ENCODE assay signal across 8 cellular contexts in genomic region chr1:165697881-165698842, GRCh38. TPM values are rescaled to one million over a fixed set of nuclear protein-coding genes. Genes with fewer than 3 reads are reported as not detected.
DNase-seq lines count a peak whose midpoint lies in the region; ATAC-seq and TF ChIP-seq lines count a peak whose summit lies in the region.

ALDH9A1 (minus strand) TSS chr1:165698562; CDS start chr1:165698558, 4 bp downstream.

- H3K36me3 ChIP-seq in CD8-positive, alpha-beta memory T cell (ENCODE audit: insufficient read depth, low read length): no peaks in the 10 kb centered on the region

- peak in 1 of 2 donors; percentile 28 for TF ChIP-seq POLR2A in lower leg skin (IDR thresholded peaks at IDR 0.05)

- H3K27ac ChIP-seq in CD8-positive, alpha-beta memory T cell (ENCODE audit: low read depth, low read length): peak within 1 kb of the TSS; percentile 77

- CTCF ChIA-PET in CD8-positive, alpha-beta memory T cell (lab: Charles Lee): interaction anchor here (0.8 to 1.6 kb wide), 9 partner anchors 14 to 216 kb away, joined by 3 to 7 read pairs (median 3); partner anchors contain the start of gene MGST3

- POLR2A ChIA-PET in CD8-positive, alpha-beta memory T cell (lab: Charles Lee): interaction anchor here (0.5 to 1.6 kb wide), 5 partner anchors 67 to 172 kb away, joined by 3 to 13 read pairs (median 5); partner anchors contain the start of genes MGST3, TMCO1 and UCK2

- H3K27me3 Mint-ChIP-seq in CD8-positive, alpha-beta memory T cell: peaks cover under 1 to 3% of the 10 kb centered on the region in 2 donors

- no peaks in the 10 kb centered on the region for H3K9me3 Mint-ChIP-seq in CD8-positive, alpha-beta memory T cell

- TF ChIP-seq CTCF in lower leg skin (IDR thresholded peaks at IDR 0.05): no peak

- H3K27ac Mint-ChIP-seq in CD8-positive, alpha-beta memory T cell: peak within 1 kb of the TSS; percentile 83 to 100 (median 98)

- 0 to 1% methylated on average over 54 to 59 of the region's 69 CpGs for WGBS in lower leg skin, 2 donors

- peak; percentile 94 for ATAC-seq in GM19455 (IDR thresholded peaks at IDR 0.05; ENCODE audit: unreplicated experiment)

- H3K4me1 ChIP-seq in CD8-positive, alpha-beta memory T cell (ENCODE audit: insufficient read depth, low read length): peaks cover 23% of the 10 kb centered on the region

- H3K4me3 Mint-ChIP-seq in CD8-positive, alpha-beta memory T cell: peak within 1 kb of the TSS; percentile 92 to 100 (median 96)

- H3K4me1 Mint-ChIP-seq in CD8-positive, alpha-beta memory T cell: peaks cover 31 to 46% (median 37%) of the 10 kb centered on the region in 3 donors

- peaks cover 0 to 23% (median 1%) of the 10 kb centered on the region in 3 donors for H3K36me3 Mint-ChIP-seq in CD8-positive, alpha-beta memory T cell

- no peaks in the 10 kb centered on the region for H3K27me3 ChIP-seq in CD8-positive, alpha-beta memory T cell (ENCODE audit: insufficient read depth, low read length, poor library complexity, severe bottlenecking)

- peak; percentile 82 to 88 (median 87) for DNase-seq in CD8-positive, alpha-beta memory T cell
- peak; percentile 92 for DNase-seq in HK-2 (ENCODE audit: unreplicated experiment)
- peak; percentile 97 for DNase-seq in NCI-H82 (lab: John Stamatoyannopoulos, UW)
- DNase-seq in activated CD4-positive, alpha-beta T cell treated with anti-CD3 and anti-CD28 coated beads, Interleukin-2, amount 50 U/mL, for 48 hours: peak; percentile 93 to 94
- peak; percentile 43 to 75 for DNase-seq in dermis microvascular lymphatic vessel endothelial cell (ENCODE audit: low read depth in 2 of 2)
- peak; percentile 80 to 97 for DNase-seq in lower leg skin (ENCODE audit: low spot score in 2 of 2)
- DNase-seq in stimulated activated CD4-positive, alpha-beta T cell treated with anti-CD3 and anti-CD28 coated beads, Interleukin-4, amount 100 ng/mL, for 48 hours (ENCODE audit: low read depth in 2 of 2): peak; percentile 83 to 90

- intact Hi-C loops in lower leg skin (cut with DNase I; ENCODE audit: low total_unique reads): no loop called here

- H3K9me3 ChIP-seq in CD8-positive, alpha-beta memory T cell (ENCODE audit: low read length): no peaks in the 10 kb centered on the region

- H3K4me3 ChIP-seq in CD8-positive, alpha-beta memory T cell (ENCODE audit: low read length): peak within 1 kb of the TSS; percentile 78
- H3K4me3 ChIP-seq in lower leg skin (ENCODE audit: low read depth, poor library complexity, severe bottlenecking): peak within 1 kb of the TSS; percentile 84

RNA-seq across cellular contexts. Expression of gene ALDH9A1, which starts in this region (rescaled TPM):
- total RNA-seq in CD8-positive, alpha-beta memory T cell: 10 to 100 TPM; 42.9 to 44.4 TPM
- polyA plus RNA-seq in CD8-positive, alpha-beta memory T cell: 101 TPM
- total RNA-seq in dermis microvascular lymphatic vessel endothelial cell (87.9 and 90.4 TPM in 2 replicates), lower leg skin (100 to 1,000 TPM in 2 of 4 donors, 10 to 100 TPM in 2; 74.4 to 123 (median 98.4) TPM)

Comparison
In these comparisons a context has a peak if more than half of its experiments do, and no peak if none do; other contexts are left out.
1. Peak in every context shown above with its lines: DNase-seq, ATAC-seq, H3K4me3 ChIP-seq and H3K27ac ChIP-seq.